ENCODE assay signal across 1 cellular context in genomic region chr3:14836049-14836468, GRCh38.
A peak's percentile ranks its signal among the peaks of the same experiment; 100 is the strongest.
TF ChIP-seq lines count a peak whose summit lies in the region.

No MANE protein-coding gene starts in this region.

TF ChIP-seq in K562, 482 proteins besides CTCF, POLR2A, EP300 and RAD21 (continued from another document):
- TF ChIP-seq HBP1 (CRISPR knock-in tag; IDR thresholded peaks at IDR 0.05) (no peak), ZNF253 (CRISPR knock-in tag; conservative IDR thresholded peaks at IDR 0.05) (no peak), RCOR1 (IDR thresholded peaks at IDR 0.05; ENCODE audit: borderline replicate concordance in 1 of 2, low read depth in 2 of 2, low read length in 2 of 2) (peak; percentile 53 to 93), RFX1 (IDR thresholded peaks at IDR 0.05) (peak; percentile 44; the same call in 1 of the 2 replicates), ZBTB17 (CRISPR knock-in tag; IDR thresholded peaks at IDR 0.05) (no peak), ZNF592 (IDR thresholded peaks at IDR 0.05) (peak; percentile 58), DPF2 (IDR thresholded peaks at IDR 0.05) (peak; percentile 87), TRIM24 (IDR thresholded peaks at IDR 0.05) (peak; percentile 63 to 72), RBM15 (IDR thresholded peaks at IDR 0.05; ENCODE audit: insufficient read depth, low read length) (no peak), TBL1XR1 (IDR thresholded peaks at IDR 0.05; ENCODE audit: low read length in 2 of 2) (peak in 1 of 2 experiments; percentile 48; a peak in 1 of 4 replicates), BCL6 (CRISPR knock-in tag; IDR thresholded peaks at IDR 0.05) (no peak)
TF ChIP-seq in K562: peak in this region for 68.
